In genomic region chr22:39502109-39502788, GRCh38 we compare ENCODE assay signal across 8 cellular contexts. TPM values are rescaled to one million over a fixed set of nuclear protein-coding genes. Genes with fewer than 3 reads are reported as not detected.
A peak's percentile ranks its signal among the peaks of the same experiment; 100 is the strongest.
DNase-seq lines count a peak whose midpoint lies in the region; ATAC-seq, FAIRE-seq and TF ChIP-seq lines count a peak whose summit lies in the region.

TSS of gene MIEF1 (plus strand) at chr22:39502290. CDS start at chr22:39511295, 9,005 bp downstream.

- H3K9me3 ChIP-seq in Caco-2 (no peaks in the 10 kb centered on the region), HUES6 (ENCODE audit: control insufficient read depth, insufficient read depth, low read depth, low read length) (no peaks in the 10 kb centered on the region), OCI-LY1 (ENCODE audit: low read length) (no peaks in the 10 kb centered on the region), endothelial cell of umbilical vein (replicated peaks; ENCODE audit: control insufficient read depth, insufficient read depth, low read length) (no peaks in the 10 kb centered on the region)

- H3K27ac ChIP-seq in HUES6 (ENCODE audit: low read depth, low read length) (no peak within 1 kb of the TSS), OCI-LY1 (ENCODE audit: low read depth, low read length, poor library complexity, severe bottlenecking) (peak within 1 kb of the TSS; percentile 54), endothelial cell of umbilical vein (ENCODE audit: insufficient read depth, low read depth, low read length) (peak within 1 kb of the TSS; percentile 5)

- peaks cover 29% of the 10 kb centered on the region for H3K4me1 Mint-ChIP-seq in Caco-2 (ENCODE audit: low read depth, unreplicated experiment)

- peak within 1 kb of the TSS; percentile 94 for H3K4me3 ChIP-seq in Caco-2 (ENCODE audit: low read depth, low read length)
- peak within 1 kb of the TSS; percentile 82 for H3K4me3 ChIP-seq in HUES6 (ENCODE audit: low read depth, low read length)
- H3K4me3 ChIP-seq in OCI-LY1 (ENCODE audit: low read depth, low read length, poor library complexity, severe bottlenecking): peak within 1 kb of the TSS; percentile 92
- peak within 1 kb of the TSS; percentile 51 to 76 (median 67) for H3K4me3 ChIP-seq in endothelial cell of umbilical vein (replicated peaks in 1 of 3; ENCODE audit: insufficient read depth in 1 of 3, low read depth in 1 of 3, low read length in 3 of 3)

- peaks cover 6% of the 10 kb centered on the region for H3K4me1 ChIP-seq in Caco-2
- H3K4me1 ChIP-seq in HUES6 (ENCODE audit: control insufficient read depth, insufficient read depth, low read length): peaks cover 19% of the 10 kb centered on the region
- H3K4me1 ChIP-seq in OCI-LY1 (ENCODE audit: insufficient read depth, low read length, severe bottlenecking): peaks cover 18% of the 10 kb centered on the region
- peaks cover 12% of the 10 kb centered on the region for H3K4me1 ChIP-seq in endothelial cell of umbilical vein (ENCODE audit: control insufficient read depth, extremely low read depth, insufficient read depth, low read length)

- peak; percentile 94 for FAIRE-seq in endothelial cell of umbilical vein (lab: Jason Lieb, UNC)

- no peaks in the 10 kb centered on the region for H3K9me3 Mint-ChIP-seq in Caco-2 (ENCODE audit: unreplicated experiment)

- peaks cover 21% of the 10 kb centered on the region for H3K79me2 ChIP-seq in OCI-LY1 (ENCODE audit: insufficient read depth, low read length)
- H3K79me2 ChIP-seq in endothelial cell of umbilical vein (ENCODE audit: control insufficient read depth, insufficient read depth, low read length): peaks cover 35% of the 10 kb centered on the region

- peaks cover 55% of the 10 kb centered on the region for H3K36me3 Mint-ChIP-seq in Caco-2 (ENCODE audit: insufficient read depth, unreplicated experiment)

- H3K27me3 Mint-ChIP-seq in Caco-2 (ENCODE audit: insufficient read depth, unreplicated experiment): no peaks in the 10 kb centered on the region

- dilution Hi-C loops in endothelial cell of umbilical vein (cut with MboI; ENCODE audit: extremely low pct_ligation_motif_present, low sequenced_read_pairs): no loop called here

- POLR2A ChIA-PET in Caco-2 (lab: Charles Lee): interaction anchor here (0.6 to 1.4 kb wide), 13 partner anchors 13 to 716 kb away, joined by 3 to 27 read pairs (median 3); partner anchors contain the start of genes ATF4 and RPL3
- POLR2A ChIA-PET in endothelial cell of umbilical vein (lab: Charles Lee): interaction anchor here (0.7 to 1.6 kb wide), 5 partner anchors 14 to 184 kb away, joined by 3 to 12 read pairs (median 5); partner anchors contain the start of gene ATF4

- no peak within 1 kb of the TSS for H2AFZ ChIP-seq in OCI-LY1 (ENCODE audit: low read length)
- H2AFZ ChIP-seq in endothelial cell of umbilical vein (ENCODE audit: low read depth, low read length): peak within 1 kb of the TSS; percentile 80

- peak; percentile 79 for TF ChIP-seq POLR2A in endothelial cell of umbilical vein (IDR thresholded peaks at IDR 0.05; ENCODE audit: low read depth, low read length)

- no peak for TF ChIP-seq CTCF in Caco-2 (IDR thresholded peaks at IDR 0.05; ENCODE audit: insufficient read depth in 1 of 2, low read depth in 1 of 2, low read length in 1 of 2, severe bottlenecking in 1 of 2, unreplicated experiment in 1 of 2)
- TF ChIP-seq CTCF in OCI-LY1 (IDR thresholded peaks at IDR 0.05; ENCODE audit: low read length): no peak
- TF ChIP-seq CTCF in endothelial cell of umbilical vein (IDR thresholded peaks at IDR 0.05; ENCODE audit: extremely low read depth in 1 of 2, insufficient read depth in 1 of 2, low read depth in 1 of 2, low read length in 2 of 2): no peak

- H3K4me3 Mint-ChIP-seq in Caco-2 (ENCODE audit: unreplicated experiment): peak within 1 kb of the TSS; percentile 78

- no peaks in the 10 kb centered on the region for H3K27me3 ChIP-seq in Caco-2 (replicated peaks; ENCODE audit: control insufficient read depth, insufficient read depth, low read length)
- peaks cover 41% of the 10 kb centered on the region for H3K27me3 ChIP-seq in HUES6 (ENCODE audit: control insufficient read depth, insufficient read depth, low read length)
- no peaks in the 10 kb centered on the region for H3K27me3 ChIP-seq in OCI-LY1 (ENCODE audit: insufficient read depth, low read length)
- peaks cover 0 to 3% of the 10 kb centered on the region in 2 experiments for H3K27me3 ChIP-seq in endothelial cell of umbilical vein (ENCODE audit: control insufficient read depth in 2 of 2, insufficient read depth in 2 of 2, low read length in 2 of 2)

- H3F3A ChIP-seq in OCI-LY1 (ENCODE audit: insufficient read depth, low read length): no peaks in the 10 kb centered on the region

- BruUV-seq in Caco-2 (replicated peaks; lab: Mats Ljungman, UMichigan) (no TSS peak), endothelial cell of umbilical vein (replicated peaks; lab: Mats Ljungman, UMichigan) (no TSS peak)

- CTCF ChIA-PET in Caco-2 (lab: Charles Lee): interaction anchor here (0.6 to 1.7 kb wide), 12 partner anchors 12 to 182 kb away, joined by 3 to 13 read pairs (median 5); partner anchors contain the start of genes ATF4 and TAB1
- CTCF ChIA-PET in endothelial cell of umbilical vein (lab: Charles Lee): interaction anchor here (0.9 to 4.4 kb wide), 8 partner anchors 8 to 103 kb away, joined by 3 to 38 read pairs (median 12); partner anchors contain the start of genes ATF4 and TAB1

- H3K9me2 ChIP-seq in OCI-LY1 (ENCODE audit: low read depth, low read length): no peaks in the 10 kb centered on the region

- peak within 1 kb of the TSS; percentile 62 for H3K27ac Mint-ChIP-seq in Caco-2 (ENCODE audit: unreplicated experiment)

- H3K9ac ChIP-seq in HUES6 (ENCODE audit: low read length): peak within 1 kb of the TSS; percentile 85
- peak within 1 kb of the TSS; percentile 96 for H3K9ac ChIP-seq in OCI-LY1 (ENCODE audit: low read length)
- peak within 1 kb of the TSS; percentile 69 for H3K9ac ChIP-seq in endothelial cell of umbilical vein (replicated peaks; ENCODE audit: extremely low read depth, insufficient read depth, low read length)

- H3K36me3 ChIP-seq in Caco-2 (ENCODE audit: control insufficient read depth, insufficient read depth, low read length): peaks cover 2% of the 10 kb centered on the region
- peaks cover 33% of the 10 kb centered on the region for H3K36me3 ChIP-seq in HUES6 (ENCODE audit: control insufficient read depth, insufficient read depth, low read length)
- peaks cover 46% of the 10 kb centered on the region for H3K36me3 ChIP-seq in OCI-LY1 (ENCODE audit: insufficient read depth, low read length)
- peaks cover 6 to 17% of the 10 kb centered on the region in 2 experiments for H3K36me3 ChIP-seq in endothelial cell of umbilical vein (ENCODE audit: control insufficient read depth in 2 of 2, extremely low read depth in 1 of 2, insufficient read depth in 2 of 2, low read length in 2 of 2)

- no peaks in the 10 kb centered on the region for H3K9me1 ChIP-seq in endothelial cell of umbilical vein (replicated peaks; ENCODE audit: control insufficient read depth, extremely low read depth, insufficient read depth, low read length)

- peak within 1 kb of the TSS; percentile 100 for H3K4me2 ChIP-seq in OCI-LY1 (ENCODE audit: low read length)
- peak within 1 kb of the TSS; percentile 82 for H3K4me2 ChIP-seq in endothelial cell of umbilical vein (ENCODE audit: insufficient read depth, low read length)

- DNase-seq in Caco-2 (peak; percentile 96 to 97), endothelial cell of umbilical vein (ENCODE audit: low read depth, low spot score) (peak; percentile 96), middle frontal gyrus (ENCODE audit: extremely low spot score, low spot score) (peak; percentile 91)
- peak; percentile 96 for DNase-seq in activated CD8-positive, alpha-beta memory T cell treated with anti-CD3 and anti-CD28 coated beads, Interleukin-2, amount 50 U/mL, for 48 hours
- DNase-seq in stimulated activated CD8-positive, alpha-beta memory T cell treated with anti-CD3 and anti-CD28 coated beads, Interleukin-2, amount 100 ng/mL, for 48 hours (ENCODE audit: low read depth in 2 of 2): peak; percentile 96

- intact Hi-C loops in Caco-2 (cut with micrococcal nuclease; ENCODE audit: unreplicated experiment): loop anchor here (1.0 to 5.0 kb wide), 3 partner anchors 12 to 40 kb away; partner anchors contain the start of gene ATF4
- intact Hi-C loops in endothelial cell of umbilical vein (cut with micrococcal nuclease): loop anchor here (1.0 to 5.0 kb wide), 3 partner anchors 18 to 65 kb away; partner anchors contain the start of gene ATF4

- H4K20me1 ChIP-seq in OCI-LY1 (ENCODE audit: insufficient read depth, low read length): no peaks in the 10 kb centered on the region
- no peaks in the 10 kb centered on the region for H4K20me1 ChIP-seq in endothelial cell of umbilical vein (replicated peaks; ENCODE audit: control insufficient read depth, extremely low read depth, insufficient read depth, low read length)

- ATAC-seq in GM21381 (IDR thresholded peaks at IDR 0.05; ENCODE audit: unreplicated experiment): peak; percentile 92

TF ChIP-seq in endothelial cell of umbilical vein, 7 proteins besides CTCF, POLR2A, EP300 and RAD21:
- no peak for TF ChIP-seq GATA2 (IDR thresholded peaks at IDR 0.05; ENCODE audit: insufficient read depth, insufficient read length, low read depth, low read length)
- peak; percentile 86 for TF ChIP-seq MYC (IDR thresholded peaks at IDR 0.05; ENCODE audit: low read depth, low read length)
- TF ChIP-seq MAX (IDR thresholded peaks at IDR 0.05; ENCODE audit: insufficient read depth, insufficient read length): peak; percentile 80
- TF ChIP-seq POLR2AphosphoS5 (IDR thresholded peaks at IDR 0.05; ENCODE audit: insufficient read depth, low read depth, low read length): peak; percentile 71
- TF ChIP-seq FOS (IDR thresholded peaks at IDR 0.05; ENCODE audit: borderline replicate concordance, insufficient read depth, low read length): no peak
- no peak for TF ChIP-seq EZH2 (IDR thresholded peaks at IDR 0.05; ENCODE audit: borderline replicate concordance, low read depth, low read length, severe bottlenecking)
- TF ChIP-seq JUN (IDR thresholded peaks at IDR 0.05; ENCODE audit: borderline replicate concordance, insufficient read depth, insufficient read length, low read depth): no peak

RNA-seq across cellular contexts. Expression of gene MIEF1, which starts in this region (rescaled TPM):
- total RNA-seq in Caco-2 (2022): 47.4 and 49.4 TPM in 2 replicates
- total RNA-seq in endothelial cell of umbilical vein: 24.7 and 31.1 TPM in 2 replicates
- polyA plus RNA-seq in endothelial cell of umbilical vein: 14.2 and 14.8 TPM in 2 replicates
- 13.2 and 13.6 TPM in 2 replicates for polyA plus RNA-seq in endothelial cell of umbilical vein (2011; cell fraction: cytosol; rRNA removed)
- polyA plus RNA-seq in endothelial cell of umbilical vein (2011; cell fraction: nucleus; rRNA removed): 10.4 and 11.0 TPM in 2 replicates
- polyA plus RNA-seq in endothelial cell of umbilical vein (2012): 16.4 and 18.8 TPM in 2 replicates
- polyA minus RNA-seq in endothelial cell of umbilical vein: 28.1 and 29.4 TPM in 2 replicates
- polyA minus RNA-seq in endothelial cell of umbilical vein (2011; cell fraction: cytosol; rRNA and poly(A)+ RNA removed): 16.6 TPM
- polyA minus RNA-seq in endothelial cell of umbilical vein (2011; cell fraction: nucleus; rRNA and poly(A)+ RNA removed): 7.9 and 11.6 TPM in 2 replicates
